Comparison of ENCODE assay signal across 10 cellular contexts in the genomic region with DNA sequence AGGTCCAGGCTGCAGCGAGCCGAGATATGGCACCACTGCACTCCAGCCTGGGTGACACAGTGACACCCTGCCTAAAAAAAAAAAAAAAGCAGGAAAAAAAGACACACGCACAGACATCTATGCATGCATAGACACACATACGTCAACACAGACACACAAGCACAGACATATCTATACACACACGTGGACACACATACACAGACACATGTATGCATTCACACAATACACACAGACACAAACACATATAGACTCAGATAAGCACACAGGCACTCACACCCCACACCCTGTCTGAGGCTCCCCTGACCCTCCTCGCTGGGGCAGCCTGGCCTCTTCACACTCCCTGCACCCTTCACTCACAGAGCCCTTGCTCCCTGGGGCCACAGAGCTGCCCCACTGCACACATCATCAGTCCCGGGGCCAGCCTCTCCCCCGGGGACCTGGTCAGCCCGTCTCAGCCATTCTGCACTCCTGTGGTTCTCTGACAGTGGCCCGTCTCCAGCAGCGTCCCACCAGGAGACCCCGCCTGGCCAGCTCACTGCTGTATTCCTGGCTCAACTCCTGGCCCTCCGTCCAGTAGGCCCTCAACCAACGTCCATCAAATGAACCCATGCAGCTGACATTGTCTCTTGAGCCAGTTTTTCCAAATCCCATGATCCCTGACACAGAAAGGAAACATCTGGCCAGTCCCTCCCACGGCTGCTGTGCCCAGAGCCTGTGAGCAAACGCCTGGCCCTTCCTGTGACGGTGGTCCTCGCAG. TPM values are rescaled to one million over a fixed set of nuclear protein-coding genes. Genes with fewer than 3 reads are reported as not detected.
A peak's percentile ranks its signal among the peaks of the same experiment; 100 is the strongest.
DNase-seq lines count a peak whose midpoint lies in the region; ATAC-seq and TF ChIP-seq lines count a peak whose summit lies in the region.
"Had no signal": no experiment of that assay in that cellular context is flagged by ENCODE, and none has a peak within 500 bp of the region (broad histone marks: within the 10 kb centered on the region; RNA-seq: fewer than 3 reads in every experiment).

No MANE protein-coding gene starts in this region.

- H2AK9ac ChIP-seq in IMR-90 (replicated peaks; ENCODE audit: low read depth, low read length, poor library complexity) = peak overlapping the region; percentile 28

- CTCF ChIA-PET in CD4-positive, alpha-beta memory T cell (lab: Charles Lee; ENCODE audit: partially characterized antibody) = interaction anchor here (0.7 to 5.3 kb wide), 15 partner anchors 8 to 129 kb away, joined by 3 to 40 read pairs (median 7); no protein-coding TSS in a partner anchor
- CTCF ChIA-PET in IMR-90 (lab: Yijun Ruan, JAX) = interaction anchor here (1.1 to 2.4 kb wide), 10 partner anchors 8 to 140 kb away, joined by 3 to 10 read pairs (median 4); no protein-coding TSS in a partner anchor
- CTCF ChIA-PET in naive thymus-derived CD4-positive, alpha-beta T cell (lab: Charles Lee) = interaction anchor here (1.0 to 3.1 kb wide), 5 partner anchors 9 to 144 kb away, joined by 3 to 18 read pairs (median 3); no protein-coding TSS in a partner anchor
- CTCF ChIA-PET in HEK293T (lab: Yijun Ruan, JAX) = interaction anchor here (0.6 to 6.4 kb wide), 15 partner anchors 9 to 647 kb away, joined by 3 to 62 read pairs (median 4); no protein-coding TSS in a partner anchor

- no peak for TF ChIP-seq RAD21 in IMR-90 (IDR thresholded peaks at IDR 0.05; ENCODE audit: low read length)

- H3K18ac ChIP-seq in IMR-90 (ENCODE audit: low read depth, low read length) = no peak overlapping the region

- no peaks in the 10 kb centered on the region; the same call in 1 of the 2 replicates for H4K20me1 ChIP-seq in IMR-90 (ENCODE audit: insufficient read depth, low read length)

- H3K9me3 ChIP-seq in CD4-positive, alpha-beta memory T cell (ENCODE audit: control insufficient read depth in 1 of 2, low read length in 2 of 2) = no peaks in the 10 kb centered on the region
- H3K9me3 ChIP-seq in IMR-90 (ENCODE audit: control insufficient read depth, insufficient read depth, low read length) = no peaks in the 10 kb centered on the region; the same call in 1 of the 2 replicates
- no peaks in the 10 kb centered on the region for H3K9me3 ChIP-seq in colonic mucosa
- H3K9me3 ChIP-seq in naive thymus-derived CD4-positive, alpha-beta T cell (ENCODE audit: control insufficient read depth in 2 of 3, low read length in 3 of 3) = no peaks in the 10 kb centered on the region

- no peak overlapping the region for H3K4ac ChIP-seq in IMR-90 (ENCODE audit: low read depth, low read length)

- H3K23ac ChIP-seq in IMR-90 (ENCODE audit: low read depth, low read length) = no peak overlapping the region

- no peak overlapping the region for H3K14ac ChIP-seq in IMR-90 (replicated peaks; ENCODE audit: low read depth, low read length)

- BruUV-seq in IMR-90 (replicated peaks; lab: Mats Ljungman, UMichigan) = no TSS peak

- no peaks in the 10 kb centered on the region for H3K27me3 ChIP-seq in CD4-positive, alpha-beta memory T cell (ENCODE audit: insufficient read depth, low read length)
- H3K27me3 ChIP-seq in IMR-90 (ENCODE audit: control insufficient read depth, insufficient read depth, low read length) (peaks cover 49% of the 10 kb centered on the region), colonic mucosa (peaks cover 4% of the 10 kb centered on the region)
- no peaks in the 10 kb centered on the region for H3K27me3 ChIP-seq in naive thymus-derived CD4-positive, alpha-beta T cell (ENCODE audit: control insufficient read depth in 2 of 2, insufficient read depth in 2 of 2, low read length in 2 of 2)

- H2BK5ac ChIP-seq in IMR-90 (ENCODE audit: low read depth, low read length, poor library complexity, severe bottlenecking) = no peak overlapping the region

- peak overlapping the region in 2 of 7 donors; percentile 57 to 87 for H3K27ac Mint-ChIP-seq in CD4-positive, alpha-beta memory T cell
- peak overlapping the region in 2 of 9 donors; percentile 20 to 69 for H3K27ac Mint-ChIP-seq in naive thymus-derived CD4-positive, alpha-beta T cell

- no peaks in the 10 kb centered on the region for H3K9me3 Mint-ChIP-seq in CD4-positive, alpha-beta memory T cell
- H3K9me3 Mint-ChIP-seq in naive thymus-derived CD4-positive, alpha-beta T cell = no peaks in the 10 kb centered on the region

- H3K9ac ChIP-seq in IMR-90 (ENCODE audit: low read depth, low read length) (no peak overlapping the region), colonic mucosa (ENCODE audit: low read depth in 2 of 2, low read length in 2 of 2) (peak overlapping the region in 1 of 2 donors; percentile 3)

- H3K27ac ChIP-seq in CD4-positive, alpha-beta memory T cell (ENCODE audit: low read depth, low read length) = no peak overlapping the region
- H3K27ac ChIP-seq in IMR-90 (ENCODE audit: insufficient read depth, low read length) (no peak overlapping the region), colonic mucosa (no peak overlapping the region)
- H3K27ac ChIP-seq in naive thymus-derived CD4-positive, alpha-beta T cell (ENCODE audit: low read depth, low read length) = no peak overlapping the region

- DNase-seq in CD4-positive, alpha-beta memory T cell = no peak
- peak; percentile 10 for DNase-seq in IMR-90
- peak; percentile 38 for DNase-seq in colonic mucosa
- DNase-seq in naive thymus-derived CD4-positive, alpha-beta T cell = no peak
- DNase-seq in HEK293T (ENCODE audit: extremely low spot score) = no peak
- no peak for DNase-seq in NOMO-1 treated with dmso at 0.1 percent for 144 hours (lab: John Stamatoyannopoulos, UW; ENCODE audit: unreplicated experiment)
- DNase-seq in EL = no peak

- no peaks in the 10 kb centered on the region for H3K79me1 ChIP-seq in IMR-90 (ENCODE audit: low read depth in 1 of 2, low read length in 2 of 2)

- no peak overlapping the region for H3K4me2 ChIP-seq in IMR-90 (ENCODE audit: low read depth, low read length)

- no peak overlapping the region for H4K91ac ChIP-seq in IMR-90 (ENCODE audit: insufficient read depth, low read depth, low read length)

- in situ Hi-C loops in IMR-90 (cut with MboI; ENCODE audit: low sequenced_read_pairs) = loop anchor here (10.0 kb wide), 1 partner anchor 91 kb away; no protein-coding TSS in a partner anchor

- ATAC-seq in IMR-90 (ENCODE audit: low read depth) (no peak), HG03196 (IDR thresholded peaks at IDR 0.05; ENCODE audit: unreplicated experiment) (no peak)
- no peak for ATAC-seq in naive thymus-derived CD4-positive, alpha-beta T cell

- peaks cover 7 to 32% (median 17%) of the 10 kb centered on the region in 4 donors for H3K4me1 Mint-ChIP-seq in CD4-positive, alpha-beta memory T cell
- peaks cover 10 to 28% (median 22%) of the 10 kb centered on the region in 7 donors for H3K4me1 Mint-ChIP-seq in naive thymus-derived CD4-positive, alpha-beta T cell

- TF ChIP-seq CTCF in IMR-90 (conservative IDR thresholded peaks at IDR 0.05; ENCODE audit: low read depth, low read length) (no peak), colonic mucosa (IDR thresholded peaks at IDR 0.05) (no peak)

- H4K5ac ChIP-seq in IMR-90 (ENCODE audit: low read depth, low read length) = no peak overlapping the region

- H2BK15ac ChIP-seq in IMR-90 (ENCODE audit: low read depth, low read length) = no peak overlapping the region

- H3K36me3 ChIP-seq in CD4-positive, alpha-beta memory T cell (ENCODE audit: insufficient read depth, low read length) = no peaks in the 10 kb centered on the region
- H3K36me3 ChIP-seq in IMR-90 (ENCODE audit: control insufficient read depth, insufficient read depth, low read length) (no peaks in the 10 kb centered on the region), colonic mucosa (no peaks in the 10 kb centered on the region)
- H3K36me3 ChIP-seq in naive thymus-derived CD4-positive, alpha-beta T cell (ENCODE audit: control insufficient read depth in 2 of 3, insufficient read depth in 3 of 3, low read length in 3 of 3) = no peaks in the 10 kb centered on the region

- POLR2A ChIA-PET in CD4-positive, alpha-beta memory T cell (lab: Charles Lee; ENCODE audit: partially characterized antibody) = interaction anchor here (1.1 kb wide), 1 partner anchor 85 kb away, joined by 3 read pairs; no protein-coding TSS in a partner anchor
- POLR2A ChIA-PET in IMR-90 (lab: Charles Lee; ENCODE audit: unreplicated experiment) = no interaction called here
- POLR2A ChIA-PET in naive thymus-derived CD4-positive, alpha-beta T cell (lab: Charles Lee) = interaction anchor here (0.6 kb wide), 1 partner anchor 195 kb away, joined by 3 read pairs; no protein-coding TSS in a partner anchor
- POLR2A ChIA-PET in HEK293T (lab: Yijun Ruan, JAX) = interaction anchor here (1.0 to 1.8 kb wide), 5 partner anchors 67 to 136 kb away, joined by 3 to 9 read pairs (median 5); no protein-coding TSS in a partner anchor

- H3K4me3 ChIP-seq in CD4-positive, alpha-beta memory T cell (ENCODE audit: low read length in 2 of 2) = peak overlapping the region in 1 of 2 donors; percentile 1
- H3K4me3 ChIP-seq in IMR-90 (ENCODE audit: insufficient read depth, low read depth, low read length) (no peak overlapping the region), colonic mucosa (no peak overlapping the region)
- H3K4me3 ChIP-seq in naive thymus-derived CD4-positive, alpha-beta T cell (ENCODE audit: low read length) = no peak overlapping the region

- no peak overlapping the region for H3K56ac ChIP-seq in IMR-90 (ENCODE audit: extremely low read depth, insufficient read depth, low read length)

- H2AFZ ChIP-seq in IMR-90 (replicated peaks; ENCODE audit: low read length, poor library complexity) = peak overlapping the region; percentile 43

- H2BK20ac ChIP-seq in IMR-90 (ENCODE audit: low read depth, low read length) = no peak overlapping the region

- H2BK120ac ChIP-seq in IMR-90 (ENCODE audit: low read depth, low read length) = no peak overlapping the region

- peak overlapping the region; percentile 32 to 80 (median 58) for H3K4me3 Mint-ChIP-seq in CD4-positive, alpha-beta memory T cell
- peak overlapping the region in 9 of 10 donors; percentile 22 to 78 (median 56) for H3K4me3 Mint-ChIP-seq in naive thymus-derived CD4-positive, alpha-beta T cell

- 40% methylated on average over 11 of the region's 18 CpGs; no CpG with 5 or more reads in 1 of the 2 experiments for WGBS in IMR-90 (ENCODE audit: extremely low coverage in 2 of 2, insufficient read length in 1 of 2), 2 experiments

- no peak overlapping the region for H2AK5ac ChIP-seq in IMR-90 (ENCODE audit: low read depth, low read length)

- H4K8ac ChIP-seq in IMR-90 (ENCODE audit: low read depth in 2 of 2, low read length in 2 of 2) = no peak overlapping the region

- intact Hi-C loops in CD4-positive, alpha-beta memory T cell (cut with micrococcal nuclease) = no loop called here
- intact Hi-C loops in IMR-90 (cut with micrococcal nuclease) (loop anchor here (1.0 to 5.0 kb wide), 2 partner anchors 83 to 101 kb away; no protein-coding TSS in a partner anchor), colonic mucosa (cut with DNase I) (no loop called here)
- intact Hi-C loops in naive thymus-derived CD4-positive, alpha-beta T cell (cut with micrococcal nuclease) = loop anchor here (1.0 to 10.0 kb wide), 3 partner anchors 85 to 141 kb away; no protein-coding TSS in a partner anchor

- dilution Hi-C loops in IMR-90 (cut with HindIII; ENCODE audit: low sequenced_read_pairs, unreplicated experiment) = no loop called here

- peaks cover 0 to 3% of the 10 kb centered on the region in 2 donors for H3K36me3 Mint-ChIP-seq in CD4-positive, alpha-beta memory T cell
- no peaks in the 10 kb centered on the region for H3K36me3 Mint-ChIP-seq in naive thymus-derived CD4-positive, alpha-beta T cell

- peaks cover 17% of the 10 kb centered on the region for H3K4me1 ChIP-seq in CD4-positive, alpha-beta memory T cell (ENCODE audit: insufficient read depth, low read length)
- peaks cover 2% of the 10 kb centered on the region; the same call in 1 of the 2 replicates for H3K4me1 ChIP-seq in IMR-90 (ENCODE audit: control insufficient read depth, insufficient read depth, low read length)
- peaks cover 19% of the 10 kb centered on the region for H3K4me1 ChIP-seq in colonic mucosa
- H3K4me1 ChIP-seq in naive thymus-derived CD4-positive, alpha-beta T cell (ENCODE audit: control insufficient read depth in 2 of 2, insufficient read depth in 2 of 2, low read length in 2 of 2) = peaks cover 7 to 14% of the 10 kb centered on the region in 2 donors

- no peak for TF ChIP-seq POLR2A in IMR-90 (IDR thresholded peaks at IDR 0.05; ENCODE audit: low read depth, low read length)

- no peaks in the 10 kb centered on the region for H3K9me1 ChIP-seq in IMR-90 (ENCODE audit: insufficient read depth, low read length)

- H3K27me3 Mint-ChIP-seq in CD4-positive, alpha-beta memory T cell = peaks cover 0 to 6% of the 10 kb centered on the region in 2 donors
- peaks cover 0 to 35% (median 5%) of the 10 kb centered on the region in 5 donors for H3K27me3 Mint-ChIP-seq in naive thymus-derived CD4-positive, alpha-beta T cell

RNA-seq across cellular contexts. Expression of a gene that starts 4.6 kb away (rescaled TPM):
- 10 to 100 TPM; 32.5 to 40.7 TPM for total RNA-seq in CD4-positive, alpha-beta memory T cell
- 10 to 100 TPM; 13.5 TPM for polyA plus RNA-seq in CD4-positive, alpha-beta memory T cell
- total RNA-seq in IMR-90 (2012; rRNA removed) (2.0 and 2.8 TPM in 2 replicates), colonic mucosa (10 to 100 TPM; 50.4 to 72.2 TPM)
- polyA plus RNA-seq in IMR-90 (2012; rRNA removed) = 3.5 and 4.4 TPM in 2 replicates
- 3.8 and 4.0 TPM in 2 replicates for polyA plus RNA-seq in IMR-90 (2012; cell fraction: cytosol; rRNA removed)
- 5.9 and 7.4 TPM in 2 replicates for polyA plus RNA-seq in IMR-90 (2012; cell fraction: nucleus; rRNA removed; ENCODE audit: low replicate concordance)
- 10 to 100 TPM in 4 of 5 experiments, 1 to 10 TPM in 1; 3.6 to 29.6 (median 24.5) TPM for total RNA-seq in naive thymus-derived CD4-positive, alpha-beta T cell
- 10 to 100 TPM in 1 of 2 donors, 1 to 10 TPM in 1; 7.1 to 12.7 TPM for polyA plus RNA-seq in naive thymus-derived CD4-positive, alpha-beta T cell

RNA-seq across cellular contexts. Expression of a gene that starts 26.5 kb away (rescaled TPM):
- total RNA-seq in CD4-positive, alpha-beta memory T cell = not detected
- not detected for polyA plus RNA-seq in CD4-positive, alpha-beta memory T cell
- total RNA-seq in IMR-90 (2012; rRNA removed) = not detected in 2 replicates
- polyA plus RNA-seq in IMR-90 (2012; rRNA removed) = not detected in 2 replicates
- not detected in 2 replicates for polyA plus RNA-seq in IMR-90 (2012; cell fraction: cytosol; rRNA removed)
- polyA plus RNA-seq in IMR-90 (2012; cell fraction: nucleus; rRNA removed; ENCODE audit: low replicate concordance) = not detected in 2 replicates
- under 1 TPM; 0.15 to 0.21 TPM for total RNA-seq in colonic mucosa
- total RNA-seq in naive thymus-derived CD4-positive, alpha-beta T cell = under 1 TPM in 2 of 5 experiments, not detected in 3; 0.17 to 0.21 TPM
- polyA plus RNA-seq in naive thymus-derived CD4-positive, alpha-beta T cell = under 1 TPM in 1 of 2 donors, not detected in 1; 0.31 TPM
- total RNA-seq: OCI-LY7 had no signal
- polyA plus RNA-seq: BJ had no signal

RNA-seq across cellular contexts. Expression of a gene that starts 42.1 kb away (rescaled TPM):
- total RNA-seq in CD4-positive, alpha-beta memory T cell = not detected
- not detected for polyA plus RNA-seq in CD4-positive, alpha-beta memory T cell
- total RNA-seq in IMR-90 (2012; rRNA removed) = not detected in 2 replicates
- not detected in 2 replicates for polyA plus RNA-seq in IMR-90 (2012; rRNA removed)
- polyA plus RNA-seq in IMR-90 (2012; cell fraction: cytosol; rRNA removed) = not detected in 2 replicates
- 0.02 TPM in 1 of 2 replicates, not detected in the other for polyA plus RNA-seq in IMR-90 (2012; cell fraction: nucleus; rRNA removed; ENCODE audit: low replicate concordance)
- under 1 TPM; 0.10 to 0.16 TPM for total RNA-seq in colonic mucosa
- not detected for total RNA-seq in naive thymus-derived CD4-positive, alpha-beta T cell
- not detected for polyA plus RNA-seq in naive thymus-derived CD4-positive, alpha-beta T cell
- total RNA-seq: OCI-LY7 had no signal
- polyA plus RNA-seq: BJ had no signal

Comparison
In these comparisons a context has a peak if more than half of its experiments do, and no peak if none do; other contexts are left out.
1. DNase-seq: peak in IMR-90 (single experiment) and colonic mucosa (single experiment); none in CD4-positive, alpha-beta memory T cell (0 of 5), naive thymus-derived CD4-positive, alpha-beta T cell (0 of 9), HEK293T (single experiment), NOMO-1 treated with dmso at 0.1 percent for 144 hours (single experiment) and EL (single experiment).
2. intact Hi-C loops: an anchor here in IMR-90 (1.0 to 5.0 kb wide) and naive thymus-derived CD4-positive, alpha-beta T cell (1.0 to 10.0 kb wide); none called in CD4-positive, alpha-beta memory T cell and colonic mucosa.